ENCODE assay signal across 15 cellular contexts in the genomic region with DNA sequence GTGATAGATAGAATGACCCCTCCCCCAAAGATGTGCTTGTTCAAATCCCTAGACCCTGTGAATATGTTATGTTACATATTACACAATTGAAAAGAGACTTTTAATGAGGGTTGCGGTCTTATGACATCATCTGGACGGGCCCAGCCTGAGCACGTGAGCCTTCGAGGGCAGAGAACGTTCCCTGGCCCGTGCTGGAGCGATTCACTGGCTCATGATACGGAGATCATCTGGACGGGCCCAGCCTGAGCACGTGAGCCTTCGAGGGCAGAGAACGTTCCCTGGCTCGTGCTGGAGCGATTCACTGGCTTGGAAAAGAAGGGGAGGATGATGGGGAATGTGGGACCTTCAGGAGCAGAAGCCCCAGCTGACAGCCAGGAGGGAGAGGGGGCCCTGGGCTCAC. TPM values are rescaled to one million over a fixed set of nuclear protein-coding genes. Genes with fewer than 3 reads are reported as not detected.
DNase-seq lines count a peak whose midpoint lies in the region; ATAC-seq, FAIRE-seq and TF ChIP-seq lines count a peak whose summit lies in the region.
"Had no signal": no experiment of that assay in that cellular context is flagged by ENCODE, and none has a peak within 500 bp of the region (broad histone marks: within the 10 kb centered on the region; RNA-seq: fewer than 3 reads in every experiment).

No MANE protein-coding gene starts in this region.

- no peak overlapping the region for H2BK15ac ChIP-seq in mesendoderm (replicated peaks; ENCODE audit: low read depth)

- no peak overlapping the region for H3K4me2 ChIP-seq in mesendoderm (ENCODE audit: low read length)

- H3K27me3 ChIP-seq in tibial artery = no peaks in the 10 kb centered on the region
- H3K27me3 ChIP-seq in mesendoderm (ENCODE audit: insufficient read depth, low read length, poor library complexity) = no peaks in the 10 kb centered on the region

- H4K5ac ChIP-seq in mesendoderm (ENCODE audit: low read length) = no peak overlapping the region

- no peaks in the 10 kb centered on the region for H3K4me1 ChIP-seq in kidney (ENCODE audit: control insufficient read depth in 1 of 2, insufficient read depth in 1 of 2, low read depth in 1 of 2, low read length in 2 of 2)
- H3K4me1 ChIP-seq in tibial artery = peaks cover 0 to 27% (median 22%) of the 10 kb centered on the region in 4 donors
- peaks cover under 1% of the 10 kb centered on the region for H3K4me1 ChIP-seq in mesendoderm (ENCODE audit: control insufficient read depth, low read depth, low read length)

- TF ChIP-seq CTCF in kidney (IDR thresholded peaks at IDR 0.05; ENCODE audit: borderline replicate concordance, extremely low read depth, insufficient read depth) (no peak), tibial artery (IDR thresholded peaks at IDR 0.05) (no peak)

- H3K36me3 ChIP-seq in kidney (ENCODE audit: control insufficient read depth in 1 of 2, insufficient read depth in 2 of 2, low read length in 2 of 2) (no peaks in the 10 kb centered on the region), tibial artery (no peaks in the 10 kb centered on the region), mesendoderm (ENCODE audit: control insufficient read depth, insufficient read depth, low read length) (no peaks in the 10 kb centered on the region)

- H3K9ac ChIP-seq in kidney (ENCODE audit: low read length in 2 of 2) (no peak overlapping the region), mesendoderm (ENCODE audit: low read length) (no peak overlapping the region)

- DNase-seq in left ventricle myocardium superior = peak; percentile 14
- DNase-seq in cardiac septum (ENCODE audit: low spot score) = no peak
- DNase-seq in OCI-M1 (lab: John Stamatoyannopoulos, UW) = peak; percentile 49
- peak; percentile 21 for DNase-seq in kidney
- DNase-seq in tibial artery = peak; percentile 75 to 81
- no peak for DNase-seq in mesendoderm
- DNase-seq in activated CD4-positive, CD25-positive, alpha-beta regulatory T cell treated with anti-CD3 and anti-CD28 coated beads, Interleukin-2, amount 50 U/mL, for 72 hours = no peak
- DNase-seq: DMS79, H7, KBM-7, NCI-H1417 treated with DMSO at 0.1 percent for 48 hours, NCI-H2029, NCI-H774 had no signal

- intact Hi-C loops in left ventricle myocardium superior (cut with micrococcal nuclease) = loop anchor here (10.0 kb wide), 1 partner anchor 56 kb away; no protein-coding TSS in a partner anchor
- intact Hi-C loops in cardiac septum (cut with DNase I) = no loop called here
- intact Hi-C loops in kidney (cut with DNase I) = no loop called here
- intact Hi-C loops in tibial artery (cut with DNase I; ENCODE audit: low total_unique reads) = no loop called here

- no peak overlapping the region for H2BK120ac ChIP-seq in mesendoderm (ENCODE audit: low read depth, low read length)

- no peaks in the 10 kb centered on the region for H3K79me2 ChIP-seq in mesendoderm (ENCODE audit: control insufficient read depth, insufficient read depth, low read length)

- WGBS in mesendoderm (ENCODE audit: extremely low coverage, insufficient coverage, low lambda C conversion rate) = no CpG with 5 or more reads among the region's 14 CpGs

- H2AK5ac ChIP-seq in mesendoderm (ENCODE audit: low read length) = no peak overlapping the region

- no peak overlapping the region for H3K18ac ChIP-seq in mesendoderm (ENCODE audit: low read length)

- no peak for FAIRE-seq in kidney (lab: Jason Lieb, UNC)

- H3K79me1 ChIP-seq in mesendoderm (ENCODE audit: low read length) = no peaks in the 10 kb centered on the region

- no peak overlapping the region for H3K4ac ChIP-seq in mesendoderm (ENCODE audit: low read depth, low read length)

- no peak overlapping the region for H3K56ac ChIP-seq in mesendoderm (ENCODE audit: low read length)

- H3K9me3 ChIP-seq in kidney (ENCODE audit: control insufficient read depth in 1 of 2, low read length in 2 of 2) (no peaks in the 10 kb centered on the region), tibial artery (no peaks in the 10 kb centered on the region)

- ATAC-seq in left ventricle myocardium superior = no peak
- no peak for ATAC-seq in HG03175 (IDR thresholded peaks at IDR 0.05; ENCODE audit: unreplicated experiment)

- H4K8ac ChIP-seq in mesendoderm (ENCODE audit: low read depth, low read length) = no peak overlapping the region

- H3K4me3 ChIP-seq in kidney (ENCODE audit: low read length in 2 of 2) = no peak overlapping the region
- H3K4me3 ChIP-seq in tibial artery = peak overlapping the region in 1 of 2 donors; percentile 7
- no peak overlapping the region for H3K4me3 ChIP-seq in mesendoderm (ENCODE audit: low read length)
- H3K4me3 ChIP-seq: SK-N-MC had no signal

- H2BK5ac ChIP-seq in mesendoderm (ENCODE audit: low read length) = no peak overlapping the region

- no peak overlapping the region for H3K27ac ChIP-seq in kidney (ENCODE audit: low read depth in 2 of 2, low read length in 2 of 2)
- peak overlapping the region in 1 of 2 donors; percentile 11 for H3K27ac ChIP-seq in tibial artery
- no peak overlapping the region for H3K27ac ChIP-seq in mesendoderm (ENCODE audit: low read depth, low read length)
- H3K27ac ChIP-seq: SK-N-MC had no signal

- no peak overlapping the region for H3K23ac ChIP-seq in mesendoderm (ENCODE audit: low read length)

RNA-seq across cellular contexts. Expression of a gene that starts 34.4 kb away (rescaled TPM):
- total RNA-seq in left ventricle myocardium superior = 52.4 TPM
- 77.0 TPM for total RNA-seq in cardiac septum
- 316 TPM for total RNA-seq in kidney
- polyA plus RNA-seq in kidney (ENCODE audit: insufficient read depth, low read depth, low replicate concordance) = 150 TPM
- 84.0 TPM for polyA plus RNA-seq in mesendoderm (2013, experiment 1 of 2)
- 85.5 TPM for polyA plus RNA-seq in mesendoderm (2013, experiment 2 of 2)

Comparison
In these comparisons a context has a peak if more than half of its experiments do, and no peak if none do; other contexts are left out.
1. DNase-seq: peak in left ventricle myocardium superior (single experiment), OCI-M1 (single experiment), kidney (single experiment) and tibial artery (2 of 2); none in cardiac septum (single experiment), mesendoderm (single experiment) and activated CD4-positive, CD25-positive, alpha-beta regulatory T cell treated with anti-CD3 and anti-CD28 coated beads, Interleukin-2, amount 50 U/mL, for 72 hours (single experiment).